ENCODE assay signal across 17 cellular contexts in genomic region chr11:86999388-86999787, GRCh38. TPM values are rescaled to one million over a fixed set of nuclear protein-coding genes. Genes with fewer than 3 reads are reported as not detected.
DNase-seq lines count a peak whose midpoint lies in the region; ATAC-seq and TF ChIP-seq lines count a peak whose summit lies in the region.
"Had no signal": no experiment of that assay in that cellular context is flagged by ENCODE, and none has a peak within 500 bp of the region (broad histone marks: within the 10 kb centered on the region; RNA-seq: fewer than 3 reads in every experiment).

No MANE protein-coding gene starts in this region.

- H3F3A ChIP-seq in SK-N-SH (replicated peaks; ENCODE audit: insufficient read depth) = no peaks in the 10 kb centered on the region

- H4K20me1 ChIP-seq in SK-N-SH (ENCODE audit: insufficient read depth) = no peaks in the 10 kb centered on the region
- H4K20me1 ChIP-seq in IMR-90 (ENCODE audit: insufficient read depth, low read length) = no peaks in the 10 kb centered on the region

- H3K4me1 ChIP-seq in SK-N-SH (ENCODE audit: control insufficient read depth in 1 of 2, insufficient read depth in 2 of 2, low read depth in 1 of 2, low read length in 1 of 2) = peaks cover 5 to 8% of the 10 kb centered on the region in 2 experiments; a peak in 2 of 4 replicates
- H3K4me1 ChIP-seq in IMR-90 (ENCODE audit: control insufficient read depth, insufficient read depth, low read length) = peaks cover 2% of the 10 kb centered on the region; the same call in 1 of the 2 replicates
- peaks cover 7 to 12% of the 10 kb centered on the region in 2 experiments for H3K4me1 ChIP-seq in trophoblast cell (ENCODE audit: control insufficient read depth in 1 of 2, insufficient read depth in 2 of 2, low read length in 2 of 2)
- H3K4me1 ChIP-seq: Peyer's patch had no signal

- CTCF ChIA-PET in SK-N-SH (lab: Yijun Ruan, JAX) = interaction anchor here (0.8 to 2.1 kb wide), 3 partner anchors 15 to 98 kb away, joined by 3 to 9 read pairs (median 5); no protein-coding TSS in a partner anchor
- CTCF ChIA-PET in IMR-90 (lab: Yijun Ruan, JAX) = no interaction called here

- H3K4me2 ChIP-seq in SK-N-SH = no peak overlapping the region
- H3K4me2 ChIP-seq in IMR-90 (ENCODE audit: low read depth, low read length) = no peak overlapping the region
- no peak overlapping the region for H3K4me2 ChIP-seq in trophoblast cell (ENCODE audit: low read length)

- H3K9me3 Mint-ChIP-seq in endothelial cell (ENCODE audit: unreplicated experiment) (no peaks in the 10 kb centered on the region), CD14-positive monocyte (peaks cover 0 to 1% (median 0%) of the 10 kb centered on the region in 7 donors)

- H3K4me3 Mint-ChIP-seq in endothelial cell (ENCODE audit: unreplicated experiment) (no peak overlapping the region), CD14-positive monocyte (no peak overlapping the region)

- H3K4me3 ChIP-seq in SK-N-SH (ENCODE audit: low read depth in 2 of 2, low read length in 1 of 2) = no peak overlapping the region
- no peak overlapping the region for H3K4me3 ChIP-seq in IMR-90 (ENCODE audit: insufficient read depth, low read depth, low read length)
- no peak overlapping the region for H3K4me3 ChIP-seq in trophoblast cell (ENCODE audit: low read depth, low read length)
- H3K4me3 ChIP-seq: Peyer's patch had no signal

- H3K27me3 Mint-ChIP-seq in endothelial cell (ENCODE audit: unreplicated experiment) (no peaks in the 10 kb centered on the region), CD14-positive monocyte (ENCODE audit: low read depth in 3 of 3) (peaks cover 0 to 2% (median under 1%) of the 10 kb centered on the region in 3 donors)

- peak overlapping the region; percentile 3 for H2AK9ac ChIP-seq in IMR-90 (replicated peaks; ENCODE audit: low read depth, low read length, poor library complexity)

- WGBS in SK-N-SH (ENCODE audit: low lambda C conversion rate) = 88% methylated on average over 1 of the region's 1 CpG
- 100% methylated on average over 1 of the region's 1 CpG; no CpG with 5 or more reads in 1 of the 2 experiments for WGBS in IMR-90 (ENCODE audit: extremely low coverage in 2 of 2, insufficient read length in 1 of 2), 2 experiments
- no CpG with 5 or more reads among the region's 1 CpG for WGBS in trophoblast cell (ENCODE audit: extremely low coverage, insufficient coverage, insufficient read length)

- H3K36me3 Mint-ChIP-seq in endothelial cell (ENCODE audit: low read depth, unreplicated experiment) (no peaks in the 10 kb centered on the region), CD14-positive monocyte (no peaks in the 10 kb centered on the region)

- H2AFZ ChIP-seq in SK-N-SH (ENCODE audit: low read depth) (peak overlapping the region; percentile 35), IMR-90 (replicated peaks; ENCODE audit: low read length, poor library complexity) (no peak overlapping the region), trophoblast cell (ENCODE audit: insufficient read depth, low read length, poor library complexity) (peak overlapping the region; percentile 61)

- peak overlapping the region; percentile 58 for H4K12ac ChIP-seq in trophoblast cell (ENCODE audit: low read depth, low read length)

- ATAC-seq in SK-N-SH treated with all-trans-retinoic acid at 6 μM for 48 hours (no peak), IMR-90 (ENCODE audit: low read depth) (no peak), GM21528 (IDR thresholded peaks at IDR 0.05; ENCODE audit: low FRiP score, unreplicated experiment) (no peak)

- no peak overlapping the region for H3K18ac ChIP-seq in IMR-90 (ENCODE audit: low read depth, low read length)
- H3K18ac ChIP-seq in trophoblast cell (ENCODE audit: low read length) = peak overlapping the region; percentile 63

- no peaks in the 10 kb centered on the region for H3K9me1 ChIP-seq in IMR-90 (ENCODE audit: insufficient read depth, low read length)

- H2BK20ac ChIP-seq in IMR-90 (ENCODE audit: low read depth, low read length) = no peak overlapping the region

- no peak overlapping the region for H3K14ac ChIP-seq in IMR-90 (replicated peaks; ENCODE audit: low read depth, low read length)
- peak overlapping the region; percentile 89 for H3K14ac ChIP-seq in trophoblast cell (ENCODE audit: low read length)

- TF ChIP-seq EP300 in SK-N-SH (IDR thresholded peaks at IDR 0.05; ENCODE audit: borderline replicate concordance in 1 of 2, low read depth in 1 of 2, low read length in 1 of 2) = no peak

- H3K36me3 ChIP-seq in SK-N-SH (replicated peaks in 1 of 2; ENCODE audit: control insufficient read depth in 1 of 2, insufficient read depth in 2 of 2, low read length in 1 of 2) (no peaks in the 10 kb centered on the region), IMR-90 (ENCODE audit: control insufficient read depth, insufficient read depth, low read length) (no peaks in the 10 kb centered on the region), trophoblast cell (ENCODE audit: control insufficient read depth in 1 of 2, insufficient read depth in 2 of 2, low read length in 2 of 2) (no peaks in the 10 kb centered on the region)
- H3K36me3 ChIP-seq: Peyer's patch had no signal

- H4K8ac ChIP-seq in IMR-90 (ENCODE audit: low read depth in 2 of 2, low read length in 2 of 2) (no peak overlapping the region), trophoblast cell (ENCODE audit: low read depth, low read length) (peak overlapping the region; percentile 85)

- H3K23ac ChIP-seq in IMR-90 (ENCODE audit: low read depth, low read length) (no peak overlapping the region), trophoblast cell (ENCODE audit: low read length) (no peak overlapping the region)

- BruUV-seq in IMR-90 (replicated peaks; lab: Mats Ljungman, UMichigan) = no TSS peak

- H2AK5ac ChIP-seq in IMR-90 (ENCODE audit: low read depth, low read length) (no peak overlapping the region), trophoblast cell (ENCODE audit: low read length) (no peak overlapping the region)

- TF ChIP-seq POLR2A in IMR-90 (IDR thresholded peaks at IDR 0.05; ENCODE audit: low read depth, low read length) = no peak

- no peak overlapping the region for H2BK5ac ChIP-seq in IMR-90 (ENCODE audit: low read depth, low read length, poor library complexity, severe bottlenecking)
- peak overlapping the region; percentile 93 for H2BK5ac ChIP-seq in trophoblast cell (ENCODE audit: low read depth, low read length, poor library complexity)

- H3K9me2 ChIP-seq in SK-N-SH = no peaks in the 10 kb centered on the region

- H3K27ac ChIP-seq in SK-N-SH (ENCODE audit: low read depth in 2 of 2, low read length in 1 of 2) (no peak overlapping the region), IMR-90 (ENCODE audit: insufficient read depth, low read length) (no peak overlapping the region), trophoblast cell (ENCODE audit: low read depth, low read length) (peak overlapping the region; percentile 96)
- H3K27ac ChIP-seq: Peyer's patch had no signal

- H2BK15ac ChIP-seq in IMR-90 (ENCODE audit: low read depth, low read length) = no peak overlapping the region

- intact Hi-C loops in IMR-90 (cut with micrococcal nuclease) (no loop called here), CD14-positive monocyte (cut with micrococcal nuclease) (no loop called here)

- H3K9ac ChIP-seq in SK-N-SH (no peak overlapping the region), IMR-90 (ENCODE audit: low read depth, low read length) (no peak overlapping the region), trophoblast cell (ENCODE audit: low read length) (no peak overlapping the region)

- H3K4ac ChIP-seq in IMR-90 (ENCODE audit: low read depth, low read length) (no peak overlapping the region), trophoblast cell (ENCODE audit: low read depth, low read length) (peak overlapping the region; percentile 53)

- H4K5ac ChIP-seq in IMR-90 (ENCODE audit: low read depth, low read length) = no peak overlapping the region

- H2BK12ac ChIP-seq in trophoblast cell (ENCODE audit: low read length) = peak overlapping the region; percentile 99

- H3K27me3 ChIP-seq in SK-N-SH (ENCODE audit: insufficient read depth) (no peaks in the 10 kb centered on the region), IMR-90 (ENCODE audit: control insufficient read depth, insufficient read depth, low read length) (no peaks in the 10 kb centered on the region; the same call in 1 of the 2 replicates), trophoblast cell (ENCODE audit: insufficient read depth, low read length) (no peaks in the 10 kb centered on the region)
- H3K27me3 ChIP-seq: Peyer's patch had no signal

- no peaks in the 10 kb centered on the region for H3K79me2 ChIP-seq in SK-N-SH (ENCODE audit: insufficient read depth)
- H3K79me2 ChIP-seq in trophoblast cell (ENCODE audit: control insufficient read depth, insufficient read depth, low read length, poor library complexity) = no peaks in the 10 kb centered on the region

- no peak overlapping the region for H3K56ac ChIP-seq in IMR-90 (ENCODE audit: extremely low read depth, insufficient read depth, low read length)

- in situ Hi-C loops in IMR-90 (cut with MboI; ENCODE audit: low sequenced_read_pairs) = no loop called here

- DNase-seq in SK-N-SH (no peak), IMR-90 (no peak), endothelial cell (ENCODE audit: low spot score) (no peak), trophoblast cell (no peak), DMS 273 treated with DMSO at 0.1 percent for 48 hours (lab: John Stamatoyannopoulos, UW) (no peak), CD14-positive monocyte (ENCODE audit: low spot score) (no peak)
- DNase-seq: C1 segment of cervical spinal cord, DMS79, NCI-H1417, NCI-H1930, NCI-H2171, NCI-H510A, NCI-H82, Peyer's patch, Right ventricle myocardium superior had no signal

- TF ChIP-seq CTCF in SK-N-SH (IDR thresholded peaks at IDR 0.05) = no peak
- TF ChIP-seq CTCF in IMR-90 (conservative IDR thresholded peaks at IDR 0.05; ENCODE audit: low read depth, low read length) = no peak
- TF ChIP-seq CTCF in endothelial cell (IDR thresholded peaks at IDR 0.05; ENCODE audit: unreplicated experiment) = no peak
- no peak for TF ChIP-seq CTCF in CD14-positive monocyte (IDR thresholded peaks at IDR 0.05)

- dilution Hi-C loops in IMR-90 (cut with HindIII; ENCODE audit: low sequenced_read_pairs, unreplicated experiment) = no loop called here

- H3K4me1 Mint-ChIP-seq in endothelial cell (ENCODE audit: unreplicated experiment) (peaks cover 18% of the 10 kb centered on the region), CD14-positive monocyte (no peaks in the 10 kb centered on the region)

- TF ChIP-seq RAD21 in SK-N-SH (IDR thresholded peaks at IDR 0.05; ENCODE audit: low read length) = no peak
- no peak for TF ChIP-seq RAD21 in IMR-90 (IDR thresholded peaks at IDR 0.05; ENCODE audit: low read length)

- H3K27ac Mint-ChIP-seq in endothelial cell (ENCODE audit: unreplicated experiment) (peak overlapping the region; percentile 76), CD14-positive monocyte (no peak overlapping the region)

- POLR2A ChIA-PET in SK-N-SH (lab: Yijun Ruan, JAX) = no interaction called here
- POLR2A ChIA-PET in IMR-90 (lab: Charles Lee; ENCODE audit: unreplicated experiment) = no interaction called here

- no peak overlapping the region for H4K91ac ChIP-seq in IMR-90 (ENCODE audit: insufficient read depth, low read depth, low read length)
- H4K91ac ChIP-seq in trophoblast cell (ENCODE audit: low read depth, low read length) = peak overlapping the region; percentile 96

- H3K9me3 ChIP-seq in SK-N-SH (no peaks in the 10 kb centered on the region), IMR-90 (ENCODE audit: control insufficient read depth, insufficient read depth, low read length) (no peaks in the 10 kb centered on the region), trophoblast cell (ENCODE audit: insufficient read depth, low read depth, low read length) (no peaks in the 10 kb centered on the region)
- H3K9me3 ChIP-seq: Peyer's patch had no signal

- H3K79me1 ChIP-seq in IMR-90 (ENCODE audit: low read depth in 1 of 2, low read length in 2 of 2) = no peaks in the 10 kb centered on the region
- H3K79me1 ChIP-seq in trophoblast cell (ENCODE audit: low read length) = peaks cover 9% of the 10 kb centered on the region

- no peak overlapping the region for H2BK120ac ChIP-seq in IMR-90 (ENCODE audit: low read depth, low read length)
- peak overlapping the region; percentile 96 for H2BK120ac ChIP-seq in trophoblast cell (ENCODE audit: insufficient read depth, low read length, poor library complexity)

RNA-seq across cellular contexts. Expression of gene TMEM135, which starts 38.3 kb away (rescaled TPM):
- 3.0 and 5.2 TPM in 2 replicates for polyA plus RNA-seq in SK-N-SH (2012; rRNA removed)
- 4.5 and 4.9 TPM in 2 replicates for polyA plus RNA-seq in SK-N-SH (2012; cell fraction: cytosol; rRNA removed)
- 4.1 and 6.5 TPM in 2 replicates for polyA plus RNA-seq in SK-N-SH (2012; cell fraction: nucleus; rRNA removed)
- 5.9 and 6.9 TPM in 2 replicates for total RNA-seq in IMR-90 (2012; rRNA removed)
- 2.7 and 3.9 TPM in 2 replicates for polyA plus RNA-seq in IMR-90 (2012; rRNA removed)
- polyA plus RNA-seq in IMR-90 (2012; cell fraction: cytosol; rRNA removed) = 0.75 and 1.4 TPM in 2 replicates
- polyA plus RNA-seq in IMR-90 (2012; cell fraction: nucleus; rRNA removed; ENCODE audit: low replicate concordance) = 1.7 and 6.0 TPM in 2 replicates
- 49.7 TPM for total RNA-seq in endothelial cell (ENCODE audit: unreplicated experiment)
- 16.4 and 19.8 TPM in 2 replicates for polyA plus RNA-seq in trophoblast cell (2013)
- polyA plus RNA-seq in CD14-positive monocyte = 1 to 10 TPM; 5.9 to 8.4 TPM

RNA-seq across cellular contexts. Expression of gene FZD4, which starts 44.2 kb away (rescaled TPM):
- polyA plus RNA-seq in SK-N-SH (2012; rRNA removed) (0.72 and 0.93 TPM in 2 replicates), IMR-90 (2012; rRNA removed) (3.1 and 3.7 TPM in 2 replicates), CD14-positive monocyte (not detected)
- 0.81 and 0.82 TPM in 2 replicates for polyA plus RNA-seq in SK-N-SH (2012; cell fraction: cytosol; rRNA removed)
- 0.62 and 1.0 TPM in 2 replicates for polyA plus RNA-seq in SK-N-SH (2012; cell fraction: nucleus; rRNA removed)
- total RNA-seq in IMR-90 (2012; rRNA removed) (7.7 and 10.3 TPM in 2 replicates), endothelial cell (ENCODE audit: unreplicated experiment) (71.5 TPM)
- 1.7 and 2.3 TPM in 2 replicates for polyA plus RNA-seq in IMR-90 (2012; cell fraction: cytosol; rRNA removed)
- 1.5 and 4.4 TPM in 2 replicates for polyA plus RNA-seq in IMR-90 (2012; cell fraction: nucleus; rRNA removed; ENCODE audit: low replicate concordance)
- polyA plus RNA-seq in trophoblast cell (2013) = 2.8 and 3.0 TPM in 2 replicates
